Comparison of ENCODE assay signal across 12 cellular contexts in the genomic region with DNA sequence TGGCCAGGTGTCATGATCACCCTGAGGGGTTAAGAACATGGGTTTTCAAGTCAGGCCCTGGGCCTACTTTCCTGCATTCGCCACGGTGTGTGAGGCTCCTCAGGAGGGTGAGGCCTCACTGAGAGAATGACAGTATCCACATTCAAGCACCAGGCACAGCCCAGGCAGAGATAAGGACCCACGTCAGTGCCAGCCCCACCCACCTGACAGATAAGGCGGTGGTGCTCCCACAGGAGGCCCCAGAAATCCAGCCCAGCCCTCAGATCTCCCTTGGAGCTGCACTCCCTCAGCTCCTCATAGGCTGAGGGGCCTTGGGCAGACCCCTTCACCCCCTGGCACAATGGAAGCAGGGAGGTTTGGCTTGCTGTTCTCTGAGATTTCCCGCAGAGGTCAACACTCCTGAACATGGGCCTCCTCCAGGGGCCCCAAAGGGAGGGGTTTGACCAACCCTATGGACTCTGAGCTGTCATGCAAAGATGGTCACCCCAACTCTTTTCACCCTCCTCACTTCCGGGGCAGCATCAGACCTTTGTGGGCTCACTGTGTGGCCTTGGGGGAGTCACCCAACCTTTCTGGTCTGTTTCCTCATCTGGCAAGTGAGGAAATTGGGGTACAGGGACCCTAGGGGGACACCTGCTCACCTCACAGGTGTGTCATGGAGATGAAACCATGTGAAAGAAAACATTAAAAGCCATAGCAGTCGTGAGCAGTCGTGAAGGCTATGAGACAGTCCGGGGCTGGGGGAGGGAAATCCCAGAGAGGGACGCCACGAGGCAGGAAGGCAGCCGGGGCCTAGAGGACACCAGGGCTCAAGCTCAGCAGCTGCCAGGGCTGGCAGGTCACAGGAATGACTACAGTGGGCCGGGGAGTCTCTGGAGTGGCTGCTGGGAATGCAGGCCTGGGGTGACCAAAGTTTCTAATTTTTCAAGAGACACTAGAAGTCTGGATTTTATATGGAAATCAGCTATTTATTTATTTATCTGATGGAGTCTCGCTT. TPM values are rescaled to one million over a fixed set of nuclear protein-coding genes. Genes with fewer than 3 reads are reported as not detected.
DNase-seq lines count a peak whose midpoint lies in the region; ATAC-seq and TF ChIP-seq lines count a peak whose summit lies in the region.
"Had no signal": no experiment of that assay in that cellular context is flagged by ENCODE, and none has a peak within 500 bp of the region (broad histone marks: within the 10 kb centered on the region; RNA-seq: fewer than 3 reads in every experiment).

No MANE protein-coding gene starts in this region.

- H3K4ac ChIP-seq in neuronal stem cell (ENCODE audit: low read length) = no peak overlapping the region

- peak overlapping the region; percentile 77 for H2BK5ac ChIP-seq in neuronal stem cell (ENCODE audit: low read length)

- H4K91ac ChIP-seq in neuronal stem cell (ENCODE audit: low read depth, low read length, poor library complexity) = no peak overlapping the region

- H3K27me3 Mint-ChIP-seq in T-helper 17 cell = no peaks in the 10 kb centered on the region

- H3K36me3 ChIP-seq in cardiac muscle cell (no peaks in the 10 kb centered on the region), neuronal stem cell (replicated peaks in 1 of 2; ENCODE audit: control insufficient read depth in 2 of 2, insufficient read depth in 2 of 2, low read length in 2 of 2) (no peaks in the 10 kb centered on the region)
- H3K36me3 ChIP-seq: thoracic aorta had no signal

- H2BK15ac ChIP-seq in neuronal stem cell (ENCODE audit: low read length) = peak overlapping the region; percentile 86

- peak overlapping the region; percentile 72 for H4K8ac ChIP-seq in neuronal stem cell (ENCODE audit: low read depth, low read length)

- H3K27me3 ChIP-seq in cardiac muscle cell (no peaks in the 10 kb centered on the region), neuronal stem cell (ENCODE audit: control insufficient read depth in 3 of 3, insufficient read depth in 3 of 3, low read depth in 1 of 3, low read length in 3 of 3) (no peaks in the 10 kb centered on the region)

- H3K9ac ChIP-seq in neuronal stem cell (ENCODE audit: low read depth, low read length, poor library complexity) = no peak overlapping the region

- no peaks in the 10 kb centered on the region for H3K9me3 ChIP-seq in T-helper 17 cell (ENCODE audit: control insufficient read depth, low read length, poor library complexity, severe bottlenecking)
- no peaks in the 10 kb centered on the region for H3K9me3 ChIP-seq in cardiac muscle cell (ENCODE audit: low read depth)
- no peaks in the 10 kb centered on the region for H3K9me3 ChIP-seq in neuronal stem cell (replicated peaks in 1 of 2; ENCODE audit: control insufficient read depth in 2 of 2, insufficient read depth in 1 of 2, low read depth in 1 of 2, low read length in 2 of 2)
- H3K9me3 ChIP-seq: thoracic aorta had no signal

- H3K27ac ChIP-seq in cardiac muscle cell (peak overlapping the region; percentile 88), neuronal stem cell (replicated peaks; ENCODE audit: low read length) (no peak overlapping the region)
- H3K27ac ChIP-seq: thoracic aorta had no signal

- peaks cover 21% of the 10 kb centered on the region for H3K4me1 Mint-ChIP-seq in T-helper 17 cell

- H2AFZ ChIP-seq in neuronal stem cell (ENCODE audit: low read length) = peak overlapping the region; percentile 23

- peak overlapping the region; percentile 53 for H2BK12ac ChIP-seq in neuronal stem cell (ENCODE audit: low read length)

- peak overlapping the region; percentile 3 for H2AK5ac ChIP-seq in neuronal stem cell (ENCODE audit: low read depth, low read length)

- H3K4me3 ChIP-seq in cardiac muscle cell = no peak overlapping the region
- no peak overlapping the region for H3K4me3 ChIP-seq in neuronal stem cell (ENCODE audit: low read length in 2 of 2)
- H3K4me3 ChIP-seq: thoracic aorta had no signal

- H3K23ac ChIP-seq in neuronal stem cell (ENCODE audit: low read depth, low read length, poor library complexity) = no peak overlapping the region

- H3K4me2 ChIP-seq in neuronal stem cell (ENCODE audit: insufficient read depth, low read length, poor library complexity, severe bottlenecking) = no peak overlapping the region

- peak overlapping the region; percentile 78 for H3K18ac ChIP-seq in neuronal stem cell (ENCODE audit: low read length)

- peak; percentile 29 for DNase-seq in Daoy (ENCODE audit: low read depth)
- no peak for DNase-seq in T-helper 17 cell
- peak; percentile 64 to 88 for DNase-seq in cardiac muscle cell (ENCODE audit: low read depth in 1 of 2, low spot score in 1 of 2)
- DNase-seq in neuronal stem cell (ENCODE audit: low spot score) = no peak
- no peak for DNase-seq in NCI-H345 treated with DMSO at 0.1 percent for 48 hours (lab: John Stamatoyannopoulos, UW; ENCODE audit: unreplicated experiment)
- no peak for DNase-seq in epidermal melanocyte (ENCODE audit: insufficient read length, low spot score)
- DNase-seq in HT-29 (ENCODE audit: low spot score) = no peak
- DNase-seq in stimulated activated CD4-positive, alpha-beta T cell treated with anti-CD3 and anti-CD28 coated beads, Interleukin-15, amount 100 ng/mL, for 24 hours = no peak
- DNase-seq: activated CD4-positive, alpha-beta T cell treated with anti-CD3 and anti-CD28 coated beads for 48 hours; NCI-H1417 had no signal

- peak overlapping the region; percentile 87 for H2BK120ac ChIP-seq in neuronal stem cell (ENCODE audit: low read depth, low read length)

- no peak for ATAC-seq in T-helper 17 cell
- ATAC-seq: Panc1 had no signal

- no peak for TF ChIP-seq CTCF in cardiac muscle cell (IDR thresholded peaks at IDR 0.05; ENCODE audit: low read depth, low read length)

- no peak overlapping the region for H3K14ac ChIP-seq in neuronal stem cell (ENCODE audit: low read length)

- peaks cover 33% of the 10 kb centered on the region for H3K4me1 ChIP-seq in cardiac muscle cell (ENCODE audit: low read depth)
- H3K4me1 ChIP-seq in neuronal stem cell (ENCODE audit: control insufficient read depth in 2 of 2, insufficient read depth in 1 of 2, low read depth in 1 of 2, low read length in 2 of 2) = peaks cover 12 to 26% of the 10 kb centered on the region in 2 donors

- H3K79me1 ChIP-seq in neuronal stem cell (ENCODE audit: low read depth, low read length) = no peaks in the 10 kb centered on the region

- H3K27ac Mint-ChIP-seq in T-helper 17 cell = peak overlapping the region; percentile 41

- H3K36me3 Mint-ChIP-seq in T-helper 17 cell (ENCODE audit: low read depth) = no peaks in the 10 kb centered on the region

- H3K4me3 Mint-ChIP-seq in T-helper 17 cell = no peak overlapping the region

- no CpG with 5 or more reads among the region's 14 CpGs for WGBS in neuronal stem cell (ENCODE audit: extremely low coverage in 2 of 2, insufficient read length in 2 of 2, insufficient replicate concordance in 1 of 2), 2 donors

RNA-seq across cellular contexts. Expression of gene PLLP, which starts 15.4 kb away (rescaled TPM):
- 0.06 and 0.63 TPM in 2 replicates for total RNA-seq in Daoy (2014; rRNA removed; shearing (Covaris generic))
- total RNA-seq in T-helper 17 cell (under 1 TPM; 0.16 to 0.75 TPM), cardiac muscle cell (11.4 and 14.2 TPM in 2 replicates)
- 5.1 and 6.4 TPM in 2 replicates for polyA plus RNA-seq in cardiac muscle cell
- 3.6 TPM for polyA plus RNA-seq in neuronal stem cell (2013, experiment 1 of 2)
- polyA plus RNA-seq in neuronal stem cell (2013, experiment 2 of 2) = 3.4 TPM
- 0.13 and 0.16 TPM in 2 replicates for total RNA-seq in HT-29 (2014; rRNA removed; shearing (Covaris generic))

RNA-seq across cellular contexts. Expression of gene ARL2BP, which starts 24.0 kb away (rescaled TPM):
- 53.1 and 62.0 TPM in 2 replicates for total RNA-seq in Daoy (2014; rRNA removed; shearing (Covaris generic))
- total RNA-seq in T-helper 17 cell (10 to 100 TPM; 37.0 to 39.6 TPM), cardiac muscle cell (72.7 and 107 TPM in 2 replicates)
- polyA plus RNA-seq in cardiac muscle cell = 128 and 144 TPM in 2 replicates
- polyA plus RNA-seq in neuronal stem cell (2013, experiment 1 of 2) = 43.3 TPM
- 45.1 TPM for polyA plus RNA-seq in neuronal stem cell (2013, experiment 2 of 2)
- 6.8 and 10.5 TPM in 2 replicates for total RNA-seq in HT-29 (2014; rRNA removed; shearing (Covaris generic))

Comparison
In these comparisons a context has a peak if more than half of its experiments do, and no peak if none do; other contexts are left out.
1. DNase-seq: peak in Daoy (single experiment) and cardiac muscle cell (2 of 2); none in T-helper 17 cell (0 of 3), neuronal stem cell (single experiment), NCI-H345 treated with DMSO at 0.1 percent for 48 hours (single experiment), epidermal melanocyte (single experiment), HT-29 (single experiment) and stimulated activated CD4-positive, alpha-beta T cell treated with anti-CD3 and anti-CD28 coated beads, Interleukin-15, amount 100 ng/mL, for 24 hours (single experiment).